8 cellular contexts compared by ENCODE assay signal in the genomic region with DNA sequence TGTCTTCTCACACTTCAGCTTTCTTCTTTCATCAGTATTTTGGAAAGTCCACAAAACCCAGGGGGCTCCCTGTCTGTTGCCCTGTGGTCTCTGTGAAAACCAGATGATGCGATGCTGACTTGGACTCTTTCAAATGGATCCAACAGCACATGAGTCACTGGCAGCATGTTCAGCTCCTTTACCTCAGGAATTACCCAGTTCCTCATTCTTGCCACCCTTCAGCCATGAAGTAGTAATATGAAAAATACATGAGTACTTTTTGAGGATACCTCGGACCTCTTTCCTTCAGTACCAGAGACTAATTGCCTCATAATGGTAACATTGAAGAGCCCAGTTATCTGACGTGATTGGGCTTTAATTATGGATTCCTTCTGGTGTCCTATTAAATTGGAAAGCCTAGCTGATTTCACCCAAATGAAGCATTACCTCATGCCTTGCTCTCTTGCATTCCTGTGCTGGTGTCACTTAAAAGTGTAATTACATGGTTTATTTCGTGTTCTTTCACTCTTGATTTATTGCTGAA.
DNase-seq lines count a peak whose midpoint lies in the region; ATAC-seq and TF ChIP-seq lines count a peak whose summit lies in the region.

No MANE protein-coding gene starts in this region.

- no peak overlapping the region for H3K4me3 ChIP-seq in heart right ventricle
- no peak overlapping the region for H3K4me3 ChIP-seq in HAP-1

- H3K4me3 Mint-ChIP-seq in naive B cell: peak overlapping the region in 2 of 8 donors; percentile 8 to 26

- no peak overlapping the region for H3K27ac ChIP-seq in heart right ventricle

- intact Hi-C loops in heart right ventricle (cut with DNase I): loop anchor here in 2 of 10 donors (5.0 to 10.0 kb wide), 2 partner anchors 60 to 62 kb away; partner anchors contain the start of gene NFKB1 (in 2 of the 2)

- H3K4me1 Mint-ChIP-seq in naive B cell: peaks cover 47 to 55% (median 53%) of the 10 kb centered on the region in 3 donors

- peak overlapping the region in 5 of 6 donors; percentile 76 to 95 (median 91) for H3K27ac Mint-ChIP-seq in naive B cell

- DNase-seq in activated T-cell treated with anti-CD3 and anti-CD28 coated beads for 24 hours (ENCODE audit: low read depth) (peak; percentile 33), SIG-M5 treated with dmso at 0.1 percent for 504 hours (lab: John Stamatoyannopoulos, UW; ENCODE audit: unreplicated experiment) (peak; percentile 64), naive B cell (peak; percentile 42), cerebellar cortex (ENCODE audit: low spot score) (no peak), heart right ventricle (no peak), HAP-1 (ENCODE audit: low spot score in 2 of 2) (no peak)
- DNase-seq in activated T-cell treated with anti-CD3 and anti-CD28 coated beads, Interleukin-2, amount 50 U/mL, for 1 hour: no peak

- H3K27me3 ChIP-seq in heart right ventricle (no peaks in the 10 kb centered on the region), HAP-1 (ENCODE audit: low read depth) (no peaks in the 10 kb centered on the region)

- 81 to 83% methylated on average over 4 of the region's 4 CpGs for WGBS in heart right ventricle, 2 donors

- no peak for TF ChIP-seq CTCF in heart right ventricle (IDR thresholded peaks at IDR 0.05)

- peaks cover 0 to 2% (median 0%) of the 10 kb centered on the region in 7 donors for H3K9me3 Mint-ChIP-seq in naive B cell

- H3K4me1 ChIP-seq in heart right ventricle (peaks cover 0 to 44% (median 25%) of the 10 kb centered on the region in 9 donors), HAP-1 (0 out of 2 replicates have a peak, but pooled peaks cover 4% of the 10 kb centered on the region)

- H3K9me3 ChIP-seq in heart right ventricle (no peaks in the 10 kb centered on the region), HAP-1 (no peaks in the 10 kb centered on the region)

- ATAC-seq in HG02943 (IDR thresholded peaks at IDR 0.05; ENCODE audit: low read depth, unreplicated experiment) (peak; percentile 60), naive B cell (ENCODE audit: low read depth in 2 of 2) (peak; percentile 92 to 93), heart right ventricle (no peak)

- no peaks in the 10 kb centered on the region for H3K27me3 Mint-ChIP-seq in naive B cell

- in situ Hi-C loops in HAP-1 (cut with MboI; ENCODE audit: low sequenced_read_pairs): no loop called here

- H3K36me3 Mint-ChIP-seq in naive B cell: peaks cover 0 to 20% of the 10 kb centered on the region in 2 donors

- peaks cover 0 to 31% (median 6%) of the 10 kb centered on the region in 9 donors for H3K36me3 ChIP-seq in heart right ventricle
- H3K36me3 ChIP-seq in HAP-1 (replicated peaks): no peaks in the 10 kb centered on the region

Comparison
In these comparisons a context has a peak if more than half of its experiments do, and no peak if none do; other contexts are left out.
1. DNase-seq: peak in activated T-cell treated with anti-CD3 and anti-CD28 coated beads for 24 hours (single experiment), SIG-M5 treated with dmso at 0.1 percent for 504 hours (single experiment) and naive B cell (single experiment); none in activated T-cell treated with anti-CD3 and anti-CD28 coated beads, Interleukin-2, amount 50 U/mL, for 1 hour (single experiment), cerebellar cortex (single experiment), heart right ventricle (0 of 2) and HAP-1 (0 of 2).
2. ATAC-seq: peak in HG02943 (single experiment) and naive B cell (2 of 2); none in heart right ventricle (0 of 8).